ENCODE assay signal across 3 cellular contexts in genomic region chr2:29557268-29557667, GRCh38.
"Had no signal": no experiment of that assay in that cellular context is flagged by ENCODE, and none has a peak within 500 bp of the region (broad histone marks: within the 10 kb centered on the region; RNA-seq: fewer than 3 reads in every experiment).

No MANE protein-coding gene starts in this region.

- DNase-seq: GDM1, GF-D8 had no signal

- ATAC-seq: GM12878 had no signal

- H3K4me3 ChIP-seq: GM12878 had no signal
